10 cellular contexts compared by ENCODE assay signal in the genomic region with DNA sequence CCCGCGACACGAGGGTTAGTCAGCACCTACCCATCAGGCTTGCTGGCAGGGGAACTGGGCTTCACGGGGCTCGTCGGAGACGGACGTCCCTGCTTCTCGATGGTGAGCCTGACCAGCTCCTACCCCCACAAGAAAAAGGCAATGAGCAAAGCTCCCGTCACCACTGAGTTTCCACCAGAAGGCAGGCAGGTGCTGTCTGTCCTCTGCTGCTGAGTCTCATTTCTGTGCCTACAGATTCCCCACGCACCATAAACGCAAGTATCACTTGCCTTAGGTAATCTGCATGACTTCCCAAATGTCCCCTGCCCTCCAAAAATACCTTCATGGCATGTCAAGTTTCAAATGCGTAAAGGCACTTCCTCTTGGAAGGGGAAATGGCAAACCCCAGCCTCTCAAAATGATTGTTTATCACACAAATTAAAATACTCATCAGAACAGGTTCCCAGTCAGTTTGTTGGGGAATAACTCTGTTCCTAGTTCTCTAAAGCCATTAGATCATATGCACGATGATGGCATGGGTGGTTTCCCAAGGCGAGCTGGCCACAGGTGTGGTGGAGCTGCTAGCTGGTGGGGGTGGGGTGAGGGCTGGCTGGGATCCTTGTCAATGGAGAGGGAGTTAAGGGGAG.
DNase-seq lines count a peak whose midpoint lies in the region; ATAC-seq and TF ChIP-seq lines count a peak whose summit lies in the region.
"Had no signal": no experiment of that assay in that cellular context is flagged by ENCODE, and none has a peak within 500 bp of the region (broad histone marks: within the 10 kb centered on the region; RNA-seq: fewer than 3 reads in every experiment).

No MANE protein-coding gene starts in this region.

- 90% methylated on average over 15 of the region's 15 CpGs for WGBS in prostate gland

- H3K27me3 Mint-ChIP-seq in activated naive CD8-positive, alpha-beta T cell treated with anti-CD3 and anti-CD28 coated beads, Interleukin-2, amount 50 U/mL, for 24 hours = no peaks in the 10 kb centered on the region

- peaks cover under 1% of the 10 kb centered on the region for H3K4me1 ChIP-seq in prostate gland (replicated peaks)
- H3K4me1 ChIP-seq: parathyroid adenoma had no signal

- ATAC-seq in HG02642 (IDR thresholded peaks at IDR 0.05; ENCODE audit: poor library complexity, unreplicated experiment) (peak; percentile 40), GM18511 (IDR thresholded peaks at IDR 0.05; ENCODE audit: unreplicated experiment) (no peak)
- ATAC-seq in activated naive CD8-positive, alpha-beta T cell treated with anti-CD3 and anti-CD28 coated beads, Interleukin-2, amount 50 U/mL, for 24 hours = peak; percentile 33
- no peak for ATAC-seq in stimulated activated effector memory CD8-positive, alpha-beta T cell treated with anti-CD3 and anti-CD28 coated beads, Interleukin-12 subunit alpha, Interleukin-12 subunit beta, amount 100 ng/mL, for 72 hours
- ATAC-seq: Right ventricle myocardium inferior had no signal

- no peak overlapping the region for H3K27ac ChIP-seq in prostate gland
- H3K27ac ChIP-seq: parathyroid adenoma had no signal

- H3K4me3 ChIP-seq in prostate gland = no peak overlapping the region

- peak; percentile 27 for DNase-seq in activated CD4-positive, alpha-beta T cell treated with anti-CD3 and anti-CD28 coated beads for 48 hours
- DNase-seq in activated CD4-positive, alpha-beta T cell treated with anti-CD3 and anti-CD28 coated beads for 1 hour = no peak
- peak; percentile 34 for DNase-seq in activated naive CD8-positive, alpha-beta T cell treated with anti-CD3 and anti-CD28 coated beads, Interleukin-2, amount 50 U/mL, for 24 hours
- no peak for DNase-seq in stimulated activated effector memory CD8-positive, alpha-beta T cell treated with anti-CD3 and anti-CD28 coated beads, Interleukin-12 subunit alpha, Interleukin-12 subunit beta, amount 100 ng/mL, for 72 hours (ENCODE audit: low spot score in 2 of 2)
- DNase-seq in prostate gland (ENCODE audit: low spot score) (no peak), H4 (ENCODE audit: low spot score) (no peak)

- no peak for TF ChIP-seq POLR2A in prostate gland (IDR thresholded peaks at IDR 0.05)

- peak overlapping the region; percentile 80 for H3K27ac Mint-ChIP-seq in activated naive CD8-positive, alpha-beta T cell treated with anti-CD3 and anti-CD28 coated beads, Interleukin-2, amount 50 U/mL, for 24 hours
- peak overlapping the region; percentile 97 for H3K27ac Mint-ChIP-seq in stimulated activated effector memory CD8-positive, alpha-beta T cell treated with anti-CD3 and anti-CD28 coated beads, Interleukin-12 subunit alpha, Interleukin-12 subunit beta, amount 100 ng/mL, for 72 hours

- no peaks in the 10 kb centered on the region for H3K9me3 ChIP-seq in prostate gland

- no peaks in the 10 kb centered on the region for H3K27me3 ChIP-seq in prostate gland (replicated peaks; ENCODE audit: insufficient read depth)

- H3K4me3 Mint-ChIP-seq in activated naive CD8-positive, alpha-beta T cell treated with anti-CD3 and anti-CD28 coated beads, Interleukin-2, amount 50 U/mL, for 24 hours = no peak overlapping the region
- peak overlapping the region; percentile 48 for H3K4me3 Mint-ChIP-seq in stimulated activated effector memory CD8-positive, alpha-beta T cell treated with anti-CD3 and anti-CD28 coated beads, Interleukin-12 subunit alpha, Interleukin-12 subunit beta, amount 100 ng/mL, for 72 hours

- peaks cover 37% of the 10 kb centered on the region for H3K36me3 Mint-ChIP-seq in activated naive CD8-positive, alpha-beta T cell treated with anti-CD3 and anti-CD28 coated beads, Interleukin-2, amount 50 U/mL, for 24 hours (ENCODE audit: low read depth)
- peaks cover 96% of the 10 kb centered on the region for H3K36me3 Mint-ChIP-seq in stimulated activated effector memory CD8-positive, alpha-beta T cell treated with anti-CD3 and anti-CD28 coated beads, Interleukin-12 subunit alpha, Interleukin-12 subunit beta, amount 100 ng/mL, for 72 hours

- H3K9me3 Mint-ChIP-seq in activated naive CD8-positive, alpha-beta T cell treated with anti-CD3 and anti-CD28 coated beads, Interleukin-2, amount 50 U/mL, for 24 hours = no peaks in the 10 kb centered on the region
- H3K9me3 Mint-ChIP-seq in stimulated activated effector memory CD8-positive, alpha-beta T cell treated with anti-CD3 and anti-CD28 coated beads, Interleukin-12 subunit alpha, Interleukin-12 subunit beta, amount 100 ng/mL, for 72 hours = no peaks in the 10 kb centered on the region

- intact Hi-C loops in prostate gland (cut with DNase I) = no loop called here

- H3K4me1 Mint-ChIP-seq in activated naive CD8-positive, alpha-beta T cell treated with anti-CD3 and anti-CD28 coated beads, Interleukin-2, amount 50 U/mL, for 24 hours = peaks cover 53% of the 10 kb centered on the region
- peaks cover 76% of the 10 kb centered on the region for H3K4me1 Mint-ChIP-seq in stimulated activated effector memory CD8-positive, alpha-beta T cell treated with anti-CD3 and anti-CD28 coated beads, Interleukin-12 subunit alpha, Interleukin-12 subunit beta, amount 100 ng/mL, for 72 hours

- TF ChIP-seq CTCF in prostate gland (IDR thresholded peaks at IDR 0.05) = no peak

- no peaks in the 10 kb centered on the region for H3K36me3 ChIP-seq in prostate gland

Comparison
In these comparisons a context has a peak if more than half of its experiments do, and no peak if none do; other contexts are left out.
1. DNase-seq: peak in activated CD4-positive, alpha-beta T cell treated with anti-CD3 and anti-CD28 coated beads for 48 hours (single experiment) and activated naive CD8-positive, alpha-beta T cell treated with anti-CD3 and anti-CD28 coated beads, Interleukin-2, amount 50 U/mL, for 24 hours (single experiment); none in activated CD4-positive, alpha-beta T cell treated with anti-CD3 and anti-CD28 coated beads for 1 hour (single experiment), stimulated activated effector memory CD8-positive, alpha-beta T cell treated with anti-CD3 and anti-CD28 coated beads, Interleukin-12 subunit alpha, Interleukin-12 subunit beta, amount 100 ng/mL, for 72 hours (0 of 2), prostate gland (single experiment) and H4 (single experiment).
2. ATAC-seq: peak in HG02642 (single experiment) and activated naive CD8-positive, alpha-beta T cell treated with anti-CD3 and anti-CD28 coated beads, Interleukin-2, amount 50 U/mL, for 24 hours (single experiment); none in stimulated activated effector memory CD8-positive, alpha-beta T cell treated with anti-CD3 and anti-CD28 coated beads, Interleukin-12 subunit alpha, Interleukin-12 subunit beta, amount 100 ng/mL, for 72 hours (single experiment) and GM18511 (single experiment).